ENCODE assay signal across 18 cellular contexts in the genomic region with DNA sequence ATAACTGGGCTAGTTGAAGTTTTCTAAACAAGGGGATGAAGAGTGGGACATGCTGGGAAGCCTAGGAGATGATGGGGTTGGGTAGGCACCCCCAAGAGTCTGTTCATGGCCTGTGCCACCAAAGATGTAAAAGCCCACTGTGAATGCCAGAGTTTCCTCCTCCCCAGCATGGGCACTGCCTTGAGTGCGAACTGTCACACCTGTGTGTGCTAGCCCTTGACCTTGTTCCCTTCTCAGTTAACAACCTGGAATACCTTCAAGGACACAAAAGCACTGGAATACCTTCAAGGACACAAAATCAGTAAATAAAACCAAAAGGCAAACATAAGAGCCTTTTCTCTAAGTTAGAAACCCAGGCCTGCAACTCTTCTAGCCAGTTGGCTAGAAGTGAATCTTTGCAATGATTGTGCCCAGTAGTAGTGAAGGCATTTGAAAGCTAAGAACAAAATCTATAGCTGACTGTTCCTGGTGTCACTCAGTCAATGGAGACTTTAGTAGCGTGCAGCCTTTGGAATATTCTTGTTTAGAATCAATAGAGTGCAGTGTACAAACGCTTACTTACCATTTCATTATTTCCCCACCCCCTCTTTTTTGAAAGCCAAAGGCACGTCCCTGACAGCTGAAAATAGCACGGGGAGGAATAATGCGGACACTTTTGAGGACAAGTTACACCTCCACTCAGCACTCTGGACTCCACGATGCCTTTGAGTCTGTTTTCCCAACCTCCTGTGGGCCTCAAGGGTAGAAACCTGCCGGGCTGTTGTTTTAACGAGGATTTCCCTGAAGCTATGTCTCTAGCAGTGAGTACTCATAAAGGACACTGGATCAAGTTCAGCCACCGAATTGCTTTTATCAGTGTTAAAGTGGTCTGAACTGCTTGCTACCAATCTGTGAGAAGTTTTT. TPM values are rescaled to one million over a fixed set of nuclear protein-coding genes. Genes with fewer than 3 reads are reported as not detected.
DNase-seq lines count a peak whose midpoint lies in the region; ATAC-seq and TF ChIP-seq lines count a peak whose summit lies in the region.
"Had no signal": no experiment of that assay in that cellular context is flagged by ENCODE, and none has a peak within 500 bp of the region (broad histone marks: within the 10 kb centered on the region; RNA-seq: fewer than 3 reads in every experiment).

No MANE protein-coding gene starts in this region.

- no peak overlapping the region for H2AFZ ChIP-seq in GM23338

- H3K27me3 Mint-ChIP-seq in activated CD4-positive, alpha-beta T cell treated with anti-CD3 and anti-CD28 coated beads, Interleukin-2, amount 10 ng/mL, durations not matched to agents 24 days and 14 days = no peaks in the 10 kb centered on the region
- no peaks in the 10 kb centered on the region for H3K27me3 Mint-ChIP-seq in GM23338 (ENCODE audit: insufficient read depth, low read depth, poor library complexity)
- H3K27me3 Mint-ChIP-seq in naive thymus-derived CD8-positive, alpha-beta T cell = no peaks in the 10 kb centered on the region
- H3K27me3 Mint-ChIP-seq: activated B cell treated with CpG ODN at 0.5 μM for 24 hours; activated naive CD8-positive, alpha-beta T cell treated with anti-CD3 and anti-CD28 coated beads, Interleukin-2, amount 10 ng/mL, durations not matched to agents 7 days and 5 days; naive B cell had no signal

- POLR2A ChIA-PET in naive thymus-derived CD8-positive, alpha-beta T cell (lab: Charles Lee) = no interaction called here

- peaks cover 58% of the 10 kb centered on the region for H3K36me3 Mint-ChIP-seq in activated CD4-positive, alpha-beta T cell treated with anti-CD3 and anti-CD28 coated beads, Interleukin-2, amount 10 ng/mL, durations not matched to agents 24 days and 14 days (ENCODE audit: low read depth)
- H3K36me3 Mint-ChIP-seq in GM23338 (ENCODE audit: low read depth) = peaks cover 28% of the 10 kb centered on the region
- H3K36me3 Mint-ChIP-seq in naive thymus-derived CD8-positive, alpha-beta T cell = peaks cover 5 to 83% (median 22%) of the 10 kb centered on the region in 3 donors

- ATAC-seq in GM23338 = peak; percentile 68
- ATAC-seq in heart left ventricle = peak; percentile 74 to 81 (median 76)
- ATAC-seq in naive thymus-derived CD8-positive, alpha-beta T cell = no peak
- no peak for ATAC-seq in GM19395 (IDR thresholded peaks at IDR 0.05; ENCODE audit: unreplicated experiment)
- ATAC-seq: gastroesophageal sphincter had no signal

- WGBS in heart left ventricle, 4 donors = 53 to 67% (median 57%) methylated on average over 10 of the region's 10 CpGs

- no peaks in the 10 kb centered on the region for H3K9me3 Mint-ChIP-seq in activated CD4-positive, alpha-beta T cell treated with anti-CD3 and anti-CD28 coated beads, Interleukin-2, amount 10 ng/mL, durations not matched to agents 24 days and 14 days
- no peaks in the 10 kb centered on the region for H3K9me3 Mint-ChIP-seq in GM23338
- H3K9me3 Mint-ChIP-seq in naive thymus-derived CD8-positive, alpha-beta T cell = no peaks in the 10 kb centered on the region
- H3K9me3 Mint-ChIP-seq: activated B cell treated with CpG ODN at 0.5 μM for 24 hours; activated naive CD8-positive, alpha-beta T cell treated with anti-CD3 and anti-CD28 coated beads, Interleukin-2, amount 10 ng/mL, durations not matched to agents 7 days and 5 days had no signal

- H3K4me3 ChIP-seq in GM23338 = no peak overlapping the region
- H3K4me3 ChIP-seq in heart left ventricle = no peak overlapping the region
- H3K4me3 ChIP-seq: gastroesophageal sphincter, prostate gland, SJCRH30, thoracic aorta had no signal

- H3K27me3 ChIP-seq in GM23338 (ENCODE audit: insufficient read depth) (no peaks in the 10 kb centered on the region), heart left ventricle (no peaks in the 10 kb centered on the region)
- H3K27me3 ChIP-seq: brain microvascular endothelial cell, gastroesophageal sphincter, SJCRH30 had no signal

- no peak for TF ChIP-seq POLR2A in heart left ventricle (IDR thresholded peaks at IDR 0.05)

- no peaks in the 10 kb centered on the region for H3K79me2 ChIP-seq in GM23338 (replicated peaks; ENCODE audit: insufficient read depth)

- H3K9me3 ChIP-seq in heart left ventricle = no peaks in the 10 kb centered on the region
- H3K9me3 ChIP-seq: gastroesophageal sphincter, prostate gland, SJCRH30, thoracic aorta had no signal

- no peaks in the 10 kb centered on the region for H4K20me1 ChIP-seq in GM23338 (replicated peaks; ENCODE audit: insufficient read depth)

- H3K27ac ChIP-seq in GM23338 (ENCODE audit: low read depth) = peak overlapping the region; percentile 64
- peak overlapping the region in 10 of 12 donors; percentile 0 to 70 (median 40) for H3K27ac ChIP-seq in heart left ventricle
- H3K27ac ChIP-seq: brain microvascular endothelial cell, prostate gland, SJCRH30, thoracic aorta had no signal

- H3K4me2 ChIP-seq in GM23338 = no peak overlapping the region

- H3K9me2 ChIP-seq in GM23338 (ENCODE audit: insufficient read depth) = no peaks in the 10 kb centered on the region

- no peak overlapping the region for H3K4me3 Mint-ChIP-seq in activated CD4-positive, alpha-beta T cell treated with anti-CD3 and anti-CD28 coated beads, Interleukin-2, amount 10 ng/mL, durations not matched to agents 24 days and 14 days
- H3K4me3 Mint-ChIP-seq in GM23338 = no peak overlapping the region
- H3K4me3 Mint-ChIP-seq in naive thymus-derived CD8-positive, alpha-beta T cell = peak overlapping the region in 1 of 10 donors; percentile 66
- H3K4me3 Mint-ChIP-seq: activated B cell treated with CpG ODN at 0.5 μM for 24 hours; activated naive CD8-positive, alpha-beta T cell treated with anti-CD3 and anti-CD28 coated beads, Interleukin-2, amount 10 ng/mL, durations not matched to agents 7 days and 5 days; naive B cell had no signal

- DNase-seq in activated CD4-positive, alpha-beta T cell treated with anti-CD3 and anti-CD28 coated beads, Interleukin-2, amount 10 ng/mL, durations not matched to agents 24 days and 14 days = no peak
- DNase-seq in activated CD4-positive, alpha-beta T cell treated with anti-CD3 and anti-CD28 coated beads for 4 hours = no peak
- DNase-seq in GM23338 (ENCODE audit: low spot score) = peak; percentile 17
- DNase-seq in heart left ventricle = peak in 1 of 5 donors; percentile 27
- no peak for DNase-seq in naive thymus-derived CD8-positive, alpha-beta T cell
- no peak for DNase-seq in COLO668 (lab: John Stamatoyannopoulos, UW; ENCODE audit: unreplicated experiment)
- no peak for DNase-seq in DMS53 treated with DMSO at 0.1 percent for 48 hours (lab: John Stamatoyannopoulos, UW; ENCODE audit: unreplicated experiment)
- DNase-seq: activated B cell treated with CpG ODN at 0.5 μM for 24 hours; activated CD8-positive, alpha-beta memory T cell treated with anti-CD3 and anti-CD28 coated beads, Interleukin-2, amount 50 U/mL, for 4 hours; activated naive CD8-positive, alpha-beta T cell treated with anti-CD3 and anti-CD28 coated beads, Interleukin-2, amount 10 ng/mL, durations not matched to agents 7 days and 5 days; brain microvascular endothelial cell; naive B cell; NCI-H748 treated with DMSO at 0.1 percent for 48 hours; SJCRH30 had no signal

- peak overlapping the region; percentile 0 for H3K27ac Mint-ChIP-seq in activated CD4-positive, alpha-beta T cell treated with anti-CD3 and anti-CD28 coated beads, Interleukin-2, amount 10 ng/mL, durations not matched to agents 24 days and 14 days
- peak overlapping the region; percentile 66 for H3K27ac Mint-ChIP-seq in GM23338
- H3K27ac Mint-ChIP-seq in naive thymus-derived CD8-positive, alpha-beta T cell = peak overlapping the region; percentile 28 to 89 (median 68)
- H3K27ac Mint-ChIP-seq: activated B cell treated with CpG ODN at 0.5 μM for 24 hours; activated naive CD8-positive, alpha-beta T cell treated with anti-CD3 and anti-CD28 coated beads, Interleukin-2, amount 10 ng/mL, durations not matched to agents 7 days and 5 days had no signal

- intact Hi-C loops in activated CD4-positive, alpha-beta T cell treated with anti-CD3 and anti-CD28 coated beads, Interleukin-2, amount 10 ng/mL, durations not matched to agents 24 days and 14 days (cut with micrococcal nuclease) = no loop called here
- intact Hi-C loops in heart left ventricle (cut with DNase I) = loop anchor here in 6 of 10 donors (5.0 to 10.0 kb wide), 6 partner anchors 37 to 654 kb away; partner anchors contain the start of genes ATXN7 (in 3 of the 6), SCAANT1 (in 3 of the 6) and THOC7 (in 3 of the 6)

- H3K36me3 ChIP-seq in GM23338 (ENCODE audit: insufficient read depth) (peaks cover 7% of the 10 kb centered on the region; the same call in 1 of the 2 replicates), heart left ventricle (peaks cover 0 to 100% (median 81%) of the 10 kb centered on the region in 9 donors)
- H3K36me3 ChIP-seq: SJCRH30 had no signal

- no peaks in the 10 kb centered on the region for H3F3A ChIP-seq in GM23338 (replicated peaks; ENCODE audit: low read depth)

- H3K4me1 ChIP-seq in GM23338 (ENCODE audit: insufficient read depth) (peaks cover 20% of the 10 kb centered on the region), heart left ventricle (peaks cover 0 to 25% (median 6%) of the 10 kb centered on the region in 12 donors)
- H3K4me1 ChIP-seq: SJCRH30 had no signal

- peaks cover 6% of the 10 kb centered on the region for H3K4me1 Mint-ChIP-seq in activated CD4-positive, alpha-beta T cell treated with anti-CD3 and anti-CD28 coated beads, Interleukin-2, amount 10 ng/mL, durations not matched to agents 24 days and 14 days
- peaks cover 24% of the 10 kb centered on the region for H3K4me1 Mint-ChIP-seq in GM23338
- peaks cover 19 to 52% (median 35%) of the 10 kb centered on the region in 4 donors for H3K4me1 Mint-ChIP-seq in naive thymus-derived CD8-positive, alpha-beta T cell
- H3K4me1 Mint-ChIP-seq: activated B cell treated with CpG ODN at 0.5 μM for 24 hours had no signal

- no peak for TF ChIP-seq CTCF in GM23338 (conservative IDR thresholded peaks at IDR 0.05; ENCODE audit: low read depth in 2 of 2)
- TF ChIP-seq CTCF in heart left ventricle (IDR thresholded peaks at IDR 0.05) = no peak

TF ChIP-seq in GM23338, 12 proteins besides CTCF, POLR2A, EP300 and RAD21:
- no peak for TF ChIP-seq ZNF114 (CRISPR knock-in tag; IDR thresholded peaks at IDR 0.05)
- TF ChIP-seq CREB1 (CRISPR knock-in tag; IDR thresholded peaks at IDR 0.05; ENCODE audit: low read depth) = no peak
- TF ChIP-seq NANOG (IDR thresholded peaks at IDR 0.05; ENCODE audit: borderline replicate concordance) = no peak
- no peak for TF ChIP-seq EZH2phosphoT487 (IDR thresholded peaks at IDR 0.05; ENCODE audit: unreplicated experiment)
- TF ChIP-seq EZH2 (IDR thresholded peaks at IDR 0.05; ENCODE audit: low read depth, unreplicated experiment) = no peak
- TF ChIP-seq JUNB (IDR thresholded peaks at IDR 0.05; ENCODE audit: unreplicated experiment) = no peak

RNA-seq across cellular contexts. Expression of gene PSMD6, which starts 24.2 kb away (rescaled TPM):
- 141 and 146 TPM in 2 replicates for total RNA-seq in activated CD4-positive, alpha-beta T cell treated with anti-CD3 and anti-CD28 coated beads, Interleukin-2, amount 10 ng/mL, durations not matched to agents 24 days and 14 days
- 98.1 and 108 TPM in 2 replicates for total RNA-seq in GM23338 (2014; rRNA removed; shearing (Covaris generic))
- polyA plus RNA-seq in GM23338 (2016; fragmentation: Nextera tagmentation; extraction: Ambion mirVana) = 195 and 205 TPM in 2 replicates
- total RNA-seq in heart left ventricle = 10 to 100 TPM; 69.1 to 91.1 (median 82.5) TPM
- 100 to 1,000 TPM in 1 of 2 donors, 10 to 100 TPM in 1; 60.1 to 128 TPM for polyA plus RNA-seq in heart left ventricle
- 10 to 100 TPM; 76.8 to 82.9 TPM for total RNA-seq in naive thymus-derived CD8-positive, alpha-beta T cell
- polyA plus RNA-seq in naive thymus-derived CD8-positive, alpha-beta T cell = 100 to 1,000 TPM; 107 to 114 (median 110) TPM

Comparison
In these comparisons a context has a peak if more than half of its experiments do, and no peak if none do; other contexts are left out.
1. H3K27ac Mint-ChIP-seq: peak in every context shown above with its lines; median percentile 68 in naive thymus-derived CD8-positive, alpha-beta T cell; 66 in GM23338; 0 in activated CD4-positive, alpha-beta T cell treated with anti-CD3 and anti-CD28 coated beads, Interleukin-2, amount 10 ng/mL, durations not matched to agents 24 days and 14 days.
2. ATAC-seq: peak in GM23338 (single experiment) and heart left ventricle (4 of 4); none in naive thymus-derived CD8-positive, alpha-beta T cell (0 of 2) and GM19395 (single experiment).